17 cellular contexts compared by ENCODE assay signal in genomic region chr2:98448441-98449145, GRCh38. TPM values are rescaled to one million over a fixed set of nuclear protein-coding genes. Genes with fewer than 3 reads are reported as not detected.
DNase-seq lines count a peak whose midpoint lies in the region; ATAC-seq and TF ChIP-seq lines count a peak whose summit lies in the region.
"Had no signal": no experiment of that assay in that cellular context is flagged by ENCODE, and none has a peak within 500 bp of the region (broad histone marks: within the 10 kb centered on the region; RNA-seq: fewer than 3 reads in every experiment).

No MANE protein-coding gene starts in this region.

- no peaks in the 10 kb centered on the region for H3K9me2 ChIP-seq in Loucy (replicated peaks; ENCODE audit: low read depth, low read length)

- H3K9me3 Mint-ChIP-seq in activated T-helper 17 cell treated with anti-CD3 and anti-CD28 coated beads, Interleukin-2, amount 50 U/mL, for 72 hours = no peaks in the 10 kb centered on the region
- H3K9me3 Mint-ChIP-seq in natural killer cell = no peaks in the 10 kb centered on the region

- peak overlapping the region; percentile 93 for H3K4me3 Mint-ChIP-seq in activated T-helper 17 cell treated with anti-CD3 and anti-CD28 coated beads, Interleukin-2, amount 50 U/mL, for 72 hours
- peak overlapping the region; percentile 83 for H3K4me3 Mint-ChIP-seq in natural killer cell

- H3K79me2 ChIP-seq in Loucy (ENCODE audit: insufficient read depth, low read length) = peaks cover 76% of the 10 kb centered on the region

- peak; percentile 61 for DNase-seq in activated CD8-positive, alpha-beta memory T cell treated with anti-CD3 and anti-CD28 coated beads for 24 hours
- DNase-seq in activated CD8-positive, alpha-beta memory T cell treated with anti-CD3 and anti-CD28 coated beads, Interleukin-2, amount 50 U/mL, for 4 hours = no peak
- DNase-seq in natural killer cell (no peak), left lobe of liver (ENCODE audit: low spot score) (no peak), NCI-H510A (lab: John Stamatoyannopoulos, UW) (no peak), posterior vena cava (ENCODE audit: low spot score) (no peak)
- DNase-seq: activated CD4-positive, CD25-positive, alpha-beta regulatory T cell treated with anti-CD3 and anti-CD28 coated beads, Interleukin-2, amount 50 U/mL, for 72 hours; activated gamma-delta T cell; Caco-2; GDM1; Kasumi-1; left lung; NCI-H1694; NCI-H510A treated with DMSO at 0.1 percent for 48 hours; testis had no signal

- peaks cover 13% of the 10 kb centered on the region for H3K36me3 Mint-ChIP-seq in activated T-helper 17 cell treated with anti-CD3 and anti-CD28 coated beads, Interleukin-2, amount 50 U/mL, for 72 hours (ENCODE audit: low read depth)
- no peaks in the 10 kb centered on the region for H3K36me3 Mint-ChIP-seq in natural killer cell

- intact Hi-C loops in natural killer cell (cut with micrococcal nuclease) (loop anchor here (5.0 kb wide), 3 partner anchors 34 to 701 kb away; no protein-coding TSS in a partner anchor), posterior vena cava (cut with DNase I) (no loop called here)

- H3K27me3 ChIP-seq in Loucy (ENCODE audit: insufficient read depth, low read length, poor library complexity, severe bottlenecking) = no peaks in the 10 kb centered on the region
- H3K27me3 ChIP-seq: left lung, testis had no signal

- H3F3A ChIP-seq in Loucy (ENCODE audit: low read depth) = peaks cover 3% of the 10 kb centered on the region; the same call in 1 of the 2 replicates

- peaks cover 48% of the 10 kb centered on the region for H3K4me1 Mint-ChIP-seq in activated T-helper 17 cell treated with anti-CD3 and anti-CD28 coated beads, Interleukin-2, amount 50 U/mL, for 72 hours
- H3K4me1 Mint-ChIP-seq in natural killer cell = peaks cover 76 to 77% of the 10 kb centered on the region in 2 donors

- peak overlapping the region; percentile 68 for H3K9ac ChIP-seq in Loucy (ENCODE audit: low read depth, low read length, poor library complexity, severe bottlenecking)

- peaks cover 80% of the 10 kb centered on the region for H3K4me1 ChIP-seq in Loucy (ENCODE audit: insufficient read depth, low read length, poor library complexity, severe bottlenecking)
- H3K4me1 ChIP-seq: testis had no signal

- H4K20me1 ChIP-seq in Loucy (ENCODE audit: insufficient read depth, low read length, poor library complexity, severe bottlenecking) = peaks cover 22% of the 10 kb centered on the region

- H3K9me3 ChIP-seq in Loucy (ENCODE audit: insufficient read depth, low read depth, low read length) = no peaks in the 10 kb centered on the region
- H3K9me3 ChIP-seq: Caco-2, left lung, testis had no signal

- peak overlapping the region; percentile 93 for H3K4me2 ChIP-seq in Loucy (ENCODE audit: low read depth, low read length, poor library complexity, severe bottlenecking)

- no peak for TF ChIP-seq CTCF in Loucy (conservative IDR thresholded peaks at IDR 0.05; ENCODE audit: low read length)
- no peak for TF ChIP-seq CTCF in natural killer cell (IDR thresholded peaks at IDR 0.05)

- no peak overlapping the region for H2AFZ ChIP-seq in Loucy (ENCODE audit: low read length)

- no peaks in the 10 kb centered on the region for H3K27me3 Mint-ChIP-seq in activated T-helper 17 cell treated with anti-CD3 and anti-CD28 coated beads, Interleukin-2, amount 50 U/mL, for 72 hours
- no peaks in the 10 kb centered on the region for H3K27me3 Mint-ChIP-seq in natural killer cell (ENCODE audit: low read depth in 2 of 2)

- peak overlapping the region; percentile 71 for H3K4me3 ChIP-seq in Loucy (ENCODE audit: low read length, poor library complexity, severe bottlenecking)
- H3K4me3 ChIP-seq: left lung, testis had no signal

- peak overlapping the region; percentile 80 for H3K27ac Mint-ChIP-seq in activated T-helper 17 cell treated with anti-CD3 and anti-CD28 coated beads, Interleukin-2, amount 50 U/mL, for 72 hours
- peak overlapping the region; percentile 98 to 99 for H3K27ac Mint-ChIP-seq in natural killer cell

- no peaks in the 10 kb centered on the region for H3K36me3 ChIP-seq in Loucy (ENCODE audit: insufficient read depth, low read length)
- H3K36me3 ChIP-seq: left lung had no signal

- ATAC-seq in activated T-helper 17 cell treated with anti-CD3 and anti-CD28 coated beads, Interleukin-2, amount 50 U/mL, for 72 hours (replicated peaks) = peak; percentile 21
- ATAC-seq in natural killer cell (peak; percentile 16 to 63 (median 43)), left lobe of liver (no peak)
- ATAC-seq: left lung had no signal

RNA-seq across cellular contexts. Expression of gene INPP4A, which starts 3.9 kb away (rescaled TPM):
- total RNA-seq in activated T-helper 17 cell treated with anti-CD3 and anti-CD28 coated beads, Interleukin-2, amount 50 U/mL, for 72 hours = 10 to 100 TPM; 66.4 to 74.8 TPM
- total RNA-seq in natural killer cell (100 to 1,000 TPM; 192 to 243 (median 225) TPM), left lobe of liver (9.3 TPM), posterior vena cava (10 to 100 TPM; 31.5 to 42.9 TPM)
